ENCODE assay signal across 8 cellular contexts in genomic region chr15:78149068-78149804, GRCh38. TPM values are rescaled to one million over a fixed set of nuclear protein-coding genes. Genes with fewer than 3 reads are reported as not detected.
DNase-seq lines count a peak whose midpoint lies in the region; ATAC-seq and TF ChIP-seq lines count a peak whose summit lies in the region.

Gene IDH3A (plus strand): TSS chr15:78149362. CDS start chr15:78149404, 42 bp downstream.

- peak; percentile 87 to 88 for TF ChIP-seq POLR2A in gastroesophageal sphincter (IDR thresholded peaks at IDR 0.05)

- CTCF ChIA-PET in activated naive CD4-positive, alpha-beta T cell treated with anti-CD3 and anti-CD28 coated beads, Interleukin-2, amount 10 ng/mL, durations not matched to agents 7 days and 5 days (lab: Charles Lee) = interaction anchor here (0.8 to 2.9 kb wide), 5 partner anchors 10 to 190 kb away, joined by 3 to 11 read pairs (median 4); no protein-coding TSS in a partner anchor

- H3K9me3 ChIP-seq in SK-N-MC (ENCODE audit: low read depth, low read length) (no peaks in the 10 kb centered on the region), gastroesophageal sphincter (no peaks in the 10 kb centered on the region)

- no peak for TF ChIP-seq CTCF in GM06990 (IDR thresholded peaks at IDR 0.05; ENCODE audit: insufficient read depth, low read length, poor library complexity, severe bottlenecking)
- no peak for TF ChIP-seq CTCF in gastroesophageal sphincter (IDR thresholded peaks at IDR 0.05)

- TF ChIP-seq EP300 in gastroesophageal sphincter (IDR thresholded peaks at IDR 0.05) = no peak

- H3K4me1 Mint-ChIP-seq in activated naive CD4-positive, alpha-beta T cell treated with anti-CD3 and anti-CD28 coated beads, Interleukin-2, amount 10 ng/mL, durations not matched to agents 7 days and 5 days = peaks cover 46% of the 10 kb centered on the region

- no peaks in the 10 kb centered on the region for H3K9me3 Mint-ChIP-seq in activated naive CD4-positive, alpha-beta T cell treated with anti-CD3 and anti-CD28 coated beads, Interleukin-2, amount 10 ng/mL, durations not matched to agents 7 days and 5 days

- DNase-seq in GM06990 (ENCODE audit: extremely low read depth, insufficient read length) (peak; percentile 97), NCI-H1048 (lab: John Stamatoyannopoulos, UW) (peak; percentile 93), SK-N-MC (ENCODE audit: low read depth, low spot score) (peak; percentile 57), non-pigmented ciliary epithelial cell (ENCODE audit: low read depth) (peak; percentile 63), substantia nigra (lab: John Stamatoyannopoulos, UW) (peak; percentile 86 to 100 (median 98))
- peak; percentile 100 for DNase-seq in activated naive CD4-positive, alpha-beta T cell treated with anti-CD3 and anti-CD28 coated beads, Interleukin-2, amount 10 ng/mL, durations not matched to agents 7 days and 5 days

- H3K27ac ChIP-seq in SK-N-MC (no peak within 1 kb of the TSS), gastroesophageal sphincter (peak within 1 kb of the TSS; percentile 45 to 93 (median 92)), substantia nigra (ENCODE audit: low read depth, low read length, poor library complexity, severe bottlenecking) (peak within 1 kb of the TSS; percentile 65)

- H3K4me3 ChIP-seq in GM06990 (replicated peaks; ENCODE audit: low read depth, low read length) = peak within 1 kb of the TSS; percentile 77
- peak within 1 kb of the TSS; percentile 86 for H3K4me3 ChIP-seq in SK-N-MC
- peak within 1 kb of the TSS; percentile 52 to 89 for H3K4me3 ChIP-seq in gastroesophageal sphincter

- H3K36me3 ChIP-seq in GM06990 (ENCODE audit: control insufficient read depth, insufficient read depth, low read length) = peaks cover 3% of the 10 kb centered on the region; the same call in 1 of the 2 replicates
- no peaks in the 10 kb centered on the region for H3K36me3 ChIP-seq in SK-N-MC (ENCODE audit: insufficient read depth, low read length)
- H3K36me3 ChIP-seq in gastroesophageal sphincter = no peaks in the 10 kb centered on the region

- peak within 1 kb of the TSS; percentile 83 for H3K9ac ChIP-seq in SK-N-MC (ENCODE audit: insufficient read length)

- WGBS in gastroesophageal sphincter (ENCODE audit: low coverage in 1 of 2), 2 donors = 0% methylated on average over 18 of the region's 79 CpGs; no CpG with 5 or more reads in 1 of the 2 donors

- H3K27ac Mint-ChIP-seq in activated naive CD4-positive, alpha-beta T cell treated with anti-CD3 and anti-CD28 coated beads, Interleukin-2, amount 10 ng/mL, durations not matched to agents 7 days and 5 days = peak within 1 kb of the TSS; percentile 88

- peak within 1 kb of the TSS; percentile 90 for H3K4me3 Mint-ChIP-seq in activated naive CD4-positive, alpha-beta T cell treated with anti-CD3 and anti-CD28 coated beads, Interleukin-2, amount 10 ng/mL, durations not matched to agents 7 days and 5 days

- peaks cover 15% of the 10 kb centered on the region for H3K36me3 Mint-ChIP-seq in activated naive CD4-positive, alpha-beta T cell treated with anti-CD3 and anti-CD28 coated beads, Interleukin-2, amount 10 ng/mL, durations not matched to agents 7 days and 5 days

- peak; percentile 76 for ATAC-seq in HG02571 (IDR thresholded peaks at IDR 0.05; ENCODE audit: unreplicated experiment)
- ATAC-seq in gastroesophageal sphincter = peak; percentile 97

- H3K4me1 ChIP-seq in gastroesophageal sphincter = peaks cover 0 to 35% (median 4%) of the 10 kb centered on the region in 3 donors

- no peaks in the 10 kb centered on the region for H3K27me3 Mint-ChIP-seq in activated naive CD4-positive, alpha-beta T cell treated with anti-CD3 and anti-CD28 coated beads, Interleukin-2, amount 10 ng/mL, durations not matched to agents 7 days and 5 days

- no peaks in the 10 kb centered on the region for H3K27me3 ChIP-seq in GM06990 (replicated peaks; ENCODE audit: control insufficient read depth, insufficient read depth, low read length)
- H3K27me3 ChIP-seq in gastroesophageal sphincter = no peaks in the 10 kb centered on the region

RNA-seq across cellular contexts. Expression of gene IDH3A, which starts in this region (rescaled TPM):
- total RNA-seq in gastroesophageal sphincter = 100 to 1,000 TPM in 2 of 4 donors, 10 to 100 TPM in 2; 81.1 to 129 (median 97.0) TPM
